ENCODE assay signal across 8 cellular contexts in genomic region chr4:104966349-104967033, GRCh38.
DNase-seq lines count a peak whose midpoint lies in the region; ATAC-seq, FAIRE-seq and TF ChIP-seq lines count a peak whose summit lies in the region.

No MANE protein-coding gene starts in this region.

- TF ChIP-seq EP300 in stomach (IDR thresholded peaks at IDR 0.05): no peak

- intact Hi-C loops in activated naive CD4-positive, alpha-beta T cell treated with anti-CD3 and anti-CD28 coated beads for 36 hours (cut with micrococcal nuclease): loop anchor here (1.0 to 2.0 kb wide), 9 partner anchors 28 to 507 kb away; no protein-coding TSS in a partner anchor
- intact Hi-C loops in stomach (cut with DNase I; ENCODE audit: low total_unique reads): no loop called here
- intact Hi-C loops in OCI-LY7 (cut with micrococcal nuclease; ENCODE audit: unreplicated experiment): no loop called here

- H3K9me3 Mint-ChIP-seq in activated naive CD4-positive, alpha-beta T cell treated with anti-CD3 and anti-CD28 coated beads for 36 hours: no peaks in the 10 kb centered on the region

- H2AFZ ChIP-seq in OCI-LY7 (ENCODE audit: low read length): no peak overlapping the region

- TF ChIP-seq POLR2A in stomach (IDR thresholded peaks at IDR 0.05): no peak

- peaks cover 0 to 15% (median 3%) of the 10 kb centered on the region in 4 donors for H3K4me1 ChIP-seq in stomach
- H3K4me1 ChIP-seq in OCI-LY7 (ENCODE audit: insufficient read depth, low read length, poor library complexity, severe bottlenecking): no peaks in the 10 kb centered on the region

- DNase-seq in activated naive CD4-positive, alpha-beta T cell treated with anti-CD3 and anti-CD28 coated beads for 36 hours: peak; percentile 73
- no peak for DNase-seq in activated naive CD4-positive, alpha-beta T cell treated with anti-CD3 and anti-CD28 coated beads, Interleukin-2, amount 50 U/mL, for 16 hours
- DNase-seq in NOMO-1 (lab: John Stamatoyannopoulos, UW; ENCODE audit: unreplicated experiment in 2 of 2) (peak; percentile 86 to 98), stomach (no peak), urothelium cell line (ENCODE audit: low spot score) (no peak), OCI-LY7 (ENCODE audit: low spot score) (no peak)

- peaks cover 12% of the 10 kb centered on the region for H3K27me3 Mint-ChIP-seq in activated naive CD4-positive, alpha-beta T cell treated with anti-CD3 and anti-CD28 coated beads for 36 hours (ENCODE audit: low read depth)

- no peaks in the 10 kb centered on the region for H3K36me3 Mint-ChIP-seq in activated naive CD4-positive, alpha-beta T cell treated with anti-CD3 and anti-CD28 coated beads for 36 hours (ENCODE audit: low read depth)

- no peaks in the 10 kb centered on the region for H3K9me2 ChIP-seq in OCI-LY7 (ENCODE audit: insufficient read depth, low read length)

- no peak for FAIRE-seq in urothelium cell line (lab: Jason Lieb, UNC)

- no peaks in the 10 kb centered on the region for H3K27me3 ChIP-seq in stomach

- H3K4me3 ChIP-seq in stomach (no peak overlapping the region), OCI-LY7 (ENCODE audit: low read depth, low read length, poor library complexity, severe bottlenecking) (no peak overlapping the region)

- H3K9me3 ChIP-seq in stomach (peaks cover 0 to 3% (median 2%) of the 10 kb centered on the region in 4 donors), OCI-LY7 (ENCODE audit: low read length) (no peaks in the 10 kb centered on the region)

- H3K27ac ChIP-seq in stomach (peak overlapping the region in 3 of 5 donors; percentile 9 to 75 (median 19)), OCI-LY7 (ENCODE audit: low read depth, low read length, poor library complexity, severe bottlenecking) (no peak overlapping the region)

- TF ChIP-seq CTCF in stomach (IDR thresholded peaks at IDR 0.05): no peak
- TF ChIP-seq CTCF in OCI-LY7 (conservative IDR thresholded peaks at IDR 0.05; ENCODE audit: low read length): no peak

- H3K36me3 ChIP-seq in stomach (no peaks in the 10 kb centered on the region), OCI-LY7 (ENCODE audit: insufficient read depth, low read length) (no peaks in the 10 kb centered on the region)

- POLR2A ChIA-PET in OCI-LY7 (lab: Charles Lee): interaction anchor here (0.6 kb wide), 1 partner anchor 17 kb away, joined by 5 read pairs; no protein-coding TSS in a partner anchor

- no peaks in the 10 kb centered on the region for H4K20me1 ChIP-seq in OCI-LY7 (ENCODE audit: insufficient read depth, low read length)

- CTCF ChIA-PET in activated naive CD4-positive, alpha-beta T cell treated with anti-CD3 and anti-CD28 coated beads for 36 hours (lab: Charles Lee): interaction anchor here (2.1 kb wide), 1 partner anchor 507 kb away, joined by 6 read pairs; the partner anchor contains the start of gene PPA2
- CTCF ChIA-PET in OCI-LY7 (lab: Charles Lee; ENCODE audit: unreplicated experiment): no interaction called here

- ATAC-seq in HG02840 (IDR thresholded peaks at IDR 0.05; ENCODE audit: low FRiP score, unreplicated experiment): peak; percentile 98
- peak; percentile 82 for ATAC-seq in esophagus mucosa

- H3K79me2 ChIP-seq in OCI-LY7 (ENCODE audit: insufficient read depth, low read depth, low read length): no peaks in the 10 kb centered on the region

- no TSS peak for BruUV-seq in OCI-LY7 (replicated peaks; lab: Mats Ljungman, UMichigan)

- H3K27ac Mint-ChIP-seq in activated naive CD4-positive, alpha-beta T cell treated with anti-CD3 and anti-CD28 coated beads for 36 hours: peak overlapping the region; percentile 82

- no peak overlapping the region for H3K4me3 Mint-ChIP-seq in activated naive CD4-positive, alpha-beta T cell treated with anti-CD3 and anti-CD28 coated beads for 36 hours

- H3K4me2 ChIP-seq in OCI-LY7 (ENCODE audit: low read length): no peak overlapping the region

- WGBS in stomach, 5 donors: 15 to 35% (median 23%) methylated on average over 3 of the region's 3 CpGs

- H3K4me1 Mint-ChIP-seq in activated naive CD4-positive, alpha-beta T cell treated with anti-CD3 and anti-CD28 coated beads for 36 hours (ENCODE audit: low read depth): peaks cover 12% of the 10 kb centered on the region

Comparison
In these comparisons a context has a peak if more than half of its experiments do, and no peak if none do; other contexts are left out.
1. DNase-seq: peak in activated naive CD4-positive, alpha-beta T cell treated with anti-CD3 and anti-CD28 coated beads for 36 hours (single experiment) and NOMO-1 (2 of 2); none in activated naive CD4-positive, alpha-beta T cell treated with anti-CD3 and anti-CD28 coated beads, Interleukin-2, amount 50 U/mL, for 16 hours (single experiment), stomach (single experiment), urothelium cell line (single experiment) and OCI-LY7 (single experiment).